ENCODE assay signal across 8 cellular contexts in genomic region chr10:93436577-93436976, GRCh38. TPM values are rescaled to one million over a fixed set of nuclear protein-coding genes. Genes with fewer than 3 reads are reported as not detected.
DNase-seq lines count a peak whose midpoint lies in the region; TF ChIP-seq lines count a peak whose summit lies in the region.

No MANE protein-coding gene starts in this region.

- H3K27ac Mint-ChIP-seq in Calu3 (ENCODE audit: unreplicated experiment): peak overlapping the region; percentile 99

- intact Hi-C loops in Calu3 (cut with micrococcal nuclease; ENCODE audit: unreplicated experiment): loop anchor here (1.0 kb wide), 1 partner anchor 11 kb away; no protein-coding TSS in a partner anchor

- TF ChIP-seq CTCF in Calu3 (IDR thresholded peaks at IDR 0.05; ENCODE audit: unreplicated experiment): no peak
- no peak for TF ChIP-seq CTCF in foreskin fibroblast (IDR thresholded peaks at IDR 0.05; ENCODE audit: low read depth, low read length)
- no peak for TF ChIP-seq CTCF in parathyroid adenoma (IDR thresholded peaks at IDR 0.05)

- peak overlapping the region; percentile 12 for H3K9ac ChIP-seq in parathyroid adenoma

- no peaks in the 10 kb centered on the region for H3K36me3 ChIP-seq in parathyroid adenoma (ENCODE audit: control insufficient read depth, insufficient read depth, low read length)

- peak overlapping the region; percentile 57 for H3K4me2 ChIP-seq in parathyroid adenoma (ENCODE audit: low read length)

- H3K4me1 ChIP-seq in parathyroid adenoma: peaks cover 61% of the 10 kb centered on the region

- peak overlapping the region; percentile 80 for H2AFZ ChIP-seq in parathyroid adenoma

- peaks cover 17% of the 10 kb centered on the region for H3K79me2 ChIP-seq in parathyroid adenoma

- H3K9me3 ChIP-seq in parathyroid adenoma (ENCODE audit: control insufficient read depth, low read length): no peaks in the 10 kb centered on the region

- H3K9me3 Mint-ChIP-seq in Calu3 (ENCODE audit: low read depth, unreplicated experiment): no peaks in the 10 kb centered on the region

- H3K4me3 ChIP-seq in foreskin fibroblast (ENCODE audit: low read depth in 1 of 2, low read length in 2 of 2) (peak overlapping the region in 1 of 2 donors; percentile 14), parathyroid adenoma (ENCODE audit: low read depth, low read length) (no peak overlapping the region)

- CTCF ChIA-PET in Calu3 (lab: Charles Lee): interaction anchor here (1.5 to 1.9 kb wide), 2 partner anchors 9 to 39 kb away, joined by 3 to 7 read pairs; no protein-coding TSS in a partner anchor

- H3K27ac ChIP-seq in parathyroid adenoma: peak overlapping the region; percentile 97

- peaks cover 46% of the 10 kb centered on the region for H3K4me1 Mint-ChIP-seq in Calu3 (ENCODE audit: low read depth, unreplicated experiment)

- no peaks in the 10 kb centered on the region for H3K27me3 ChIP-seq in parathyroid adenoma (ENCODE audit: control insufficient read depth, insufficient read depth, low read length)

- BruUV-seq in Calu3 (replicated peaks; lab: Mats Ljungman, UMichigan): TSS peak; percentile 92

- no peaks in the 10 kb centered on the region for H3K27me3 Mint-ChIP-seq in Calu3 (ENCODE audit: unreplicated experiment)

- DNase-seq in Calu3: no peak
- peak; percentile 53 for DNase-seq in SW480 (ENCODE audit: low spot score)
- peak; percentile 86 to 94 for DNase-seq in foreskin fibroblast
- DNase-seq in germinal center (ENCODE audit: low spot score): no peak
- DNase-seq in NCI-H146 (lab: John Stamatoyannopoulos, UW): no peak
- DNase-seq in cortex of kidney (lab: John Stamatoyannopoulos, UW): no peak
- no peak for DNase-seq in NK-92 (lab: John Stamatoyannopoulos, UW; ENCODE audit: unreplicated experiment)

- peak overlapping the region; percentile 57 for H3K4me3 Mint-ChIP-seq in Calu3 (ENCODE audit: low read depth, unreplicated experiment)

- peaks cover 66% of the 10 kb centered on the region for H3K36me3 Mint-ChIP-seq in Calu3 (ENCODE audit: insufficient read depth, unreplicated experiment)

RNA-seq across cellular contexts. Expression of gene MYOF, which starts 45.6 kb away (rescaled TPM):
- total RNA-seq in Calu3 (2022): 468 and 474 TPM in 2 replicates

RNA-seq across cellular contexts. Expression of gene CEP55, which starts 59.8 kb away (rescaled TPM):
- total RNA-seq in Calu3 (2022): 46.9 and 52.2 TPM in 2 replicates

Comparison
In these comparisons a context has a peak if more than half of its experiments do, and no peak if none do; other contexts are left out.
1. DNase-seq: peak in SW480 (single experiment) and foreskin fibroblast (2 of 2); none in Calu3 (single experiment), germinal center (single experiment), NCI-H146 (single experiment), cortex of kidney (single experiment) and NK-92 (single experiment).